In the genomic region with DNA sequence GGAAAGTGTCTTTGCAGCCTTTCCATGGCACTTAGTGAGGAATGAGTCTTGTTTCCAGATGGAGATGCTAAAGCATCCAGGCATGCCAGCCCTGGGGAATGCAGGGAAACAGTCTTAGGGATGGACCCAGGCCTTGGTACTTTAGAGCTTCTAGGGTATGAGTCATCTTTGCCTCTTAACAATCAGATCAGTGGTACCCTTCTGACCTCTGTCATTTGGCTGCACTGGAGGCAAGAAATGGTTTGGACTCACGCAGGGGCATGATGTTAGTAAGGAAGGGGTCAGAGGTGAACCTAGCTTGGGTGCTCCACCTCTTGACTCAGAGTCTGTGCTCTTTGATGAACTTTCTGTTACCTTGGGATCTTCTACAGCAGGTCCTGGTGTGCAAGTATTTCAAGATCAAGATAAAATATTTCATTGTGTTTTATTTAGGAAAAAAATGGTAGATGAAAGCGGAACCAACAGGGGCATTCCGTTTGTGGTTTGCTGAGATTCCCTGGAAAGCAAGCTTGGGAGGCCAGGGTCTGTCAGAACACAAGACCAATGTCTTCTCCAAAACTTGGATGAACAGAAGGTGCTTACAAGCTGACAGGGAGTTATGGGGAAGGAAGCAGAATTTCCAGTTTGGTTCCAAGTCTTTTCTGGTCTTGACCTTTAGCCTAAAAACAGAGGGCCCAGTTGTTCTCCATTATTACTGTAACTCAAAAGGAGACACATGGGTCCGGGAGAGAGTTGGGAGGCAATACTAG, we compare ENCODE assay signal across 11 cellular contexts.
DNase-seq lines count a peak whose midpoint lies in the region; TF ChIP-seq lines count a peak whose summit lies in the region.
"Had no signal": no experiment of that assay in that cellular context is flagged by ENCODE, and none has a peak within 500 bp of the region (broad histone marks: within the 10 kb centered on the region; RNA-seq: fewer than 3 reads in every experiment).

No MANE protein-coding gene starts in this region.

- no peak for TF ChIP-seq CTCF in stomach (IDR thresholded peaks at IDR 0.05)
- TF ChIP-seq CTCF in mesothelial cell of epicardium (IDR thresholded peaks at IDR 0.05; ENCODE audit: unreplicated experiment) = no peak

- TF ChIP-seq POLR2A in stomach (IDR thresholded peaks at IDR 0.05) = no peak

- H3K36me3 ChIP-seq in stomach = no peaks in the 10 kb centered on the region
- H3K36me3 ChIP-seq: prostate gland had no signal

- H3K27ac Mint-ChIP-seq in mesothelial cell of epicardium = no peak overlapping the region
- H3K27ac Mint-ChIP-seq: activated T-helper 1 cell treated with anti-CD3 and anti-CD28 coated beads, Interleukin-12 subunit alpha, Interleukin-12 subunit beta, Interleukin-2, Interleukin-4 antibody, amounts not matched to agents 30 ng/mL and 10 ng/mL and 1 ng/mL, durations not matched to agents 14 hours and 24 hours and 36 hours had no signal

- intact Hi-C loops in stomach (cut with DNase I; ENCODE audit: low total_unique reads) = no loop called here

- no peaks in the 10 kb centered on the region for H3K9me3 ChIP-seq in stomach
- H3K9me3 ChIP-seq: prostate gland had no signal

- DNase-seq in NCI-H2196 (lab: John Stamatoyannopoulos, UW; ENCODE audit: unreplicated experiment) = peak; percentile 12
- no peak for DNase-seq in NCI-H2196 treated with DMSO at 0.1 percent for 48 hours (lab: John Stamatoyannopoulos, UW; ENCODE audit: unreplicated experiment)
- peak; percentile 19 to 79 for DNase-seq in SW 1271 (lab: John Stamatoyannopoulos, UW)
- peak; percentile 83 for DNase-seq in glomerular visceral epithelial cell (ENCODE audit: extremely low spot score)
- no peak for DNase-seq in stomach
- DNase-seq in NCI-H1417 (lab: John Stamatoyannopoulos, UW) = no peak
- no peak for DNase-seq in mesothelial cell of epicardium (ENCODE audit: low spot score in 2 of 2, unreplicated experiment in 2 of 2)
- no peak for DNase-seq in NCI-H2029 (lab: John Stamatoyannopoulos, UW)
- DNase-seq: NCI-H526 had no signal

- H3K4me3 Mint-ChIP-seq in mesothelial cell of epicardium = no peak overlapping the region
- H3K4me3 Mint-ChIP-seq: activated T-helper 1 cell treated with anti-CD3 and anti-CD28 coated beads, Interleukin-12 subunit alpha, Interleukin-12 subunit beta, Interleukin-2, Interleukin-4 antibody, amounts not matched to agents 30 ng/mL and 10 ng/mL and 1 ng/mL, durations not matched to agents 14 hours and 24 hours and 36 hours had no signal

- H3K36me3 Mint-ChIP-seq in mesothelial cell of epicardium = peaks cover 6% of the 10 kb centered on the region

- peaks cover 23% of the 10 kb centered on the region for H3K4me1 Mint-ChIP-seq in mesothelial cell of epicardium

- peak overlapping the region in 4 of 5 donors; percentile 46 to 79 (median 63) for H3K27ac ChIP-seq in stomach
- H3K27ac ChIP-seq: prostate gland had no signal

- WGBS in stomach, 5 donors = 79 to 88% (median 85%) methylated on average over 4 of the region's 4 CpGs

- peaks cover 9 to 52% (median 22%) of the 10 kb centered on the region in 4 donors for H3K4me1 ChIP-seq in stomach
- H3K4me1 ChIP-seq: prostate gland had no signal

- H3K27me3 ChIP-seq in stomach = no peaks in the 10 kb centered on the region

- TF ChIP-seq EP300 in stomach (IDR thresholded peaks at IDR 0.05) = no peak

- peaks cover 8% of the 10 kb centered on the region for H3K9me3 Mint-ChIP-seq in mesothelial cell of epicardium
- H3K9me3 Mint-ChIP-seq: activated T-helper 1 cell treated with anti-CD3 and anti-CD28 coated beads, Interleukin-12 subunit alpha, Interleukin-12 subunit beta, Interleukin-2, Interleukin-4 antibody, amounts not matched to agents 30 ng/mL and 10 ng/mL and 1 ng/mL, durations not matched to agents 14 hours and 24 hours and 36 hours had no signal

- H3K4me3 ChIP-seq in stomach = no peak overlapping the region
- H3K4me3 ChIP-seq: prostate gland had no signal

- H3K27me3 Mint-ChIP-seq in mesothelial cell of epicardium (ENCODE audit: low read depth) = no peaks in the 10 kb centered on the region

Comparison
In these comparisons a context has a peak if more than half of its experiments do, and no peak if none do; other contexts are left out.
1. DNase-seq: peak in NCI-H2196 (single experiment), SW 1271 (2 of 2) and glomerular visceral epithelial cell (single experiment); none in NCI-H2196 treated with DMSO at 0.1 percent for 48 hours (single experiment), stomach (single experiment), NCI-H1417 (0 of 3), mesothelial cell of epicardium (0 of 2) and NCI-H2029 (single experiment).